In the genomic region with DNA sequence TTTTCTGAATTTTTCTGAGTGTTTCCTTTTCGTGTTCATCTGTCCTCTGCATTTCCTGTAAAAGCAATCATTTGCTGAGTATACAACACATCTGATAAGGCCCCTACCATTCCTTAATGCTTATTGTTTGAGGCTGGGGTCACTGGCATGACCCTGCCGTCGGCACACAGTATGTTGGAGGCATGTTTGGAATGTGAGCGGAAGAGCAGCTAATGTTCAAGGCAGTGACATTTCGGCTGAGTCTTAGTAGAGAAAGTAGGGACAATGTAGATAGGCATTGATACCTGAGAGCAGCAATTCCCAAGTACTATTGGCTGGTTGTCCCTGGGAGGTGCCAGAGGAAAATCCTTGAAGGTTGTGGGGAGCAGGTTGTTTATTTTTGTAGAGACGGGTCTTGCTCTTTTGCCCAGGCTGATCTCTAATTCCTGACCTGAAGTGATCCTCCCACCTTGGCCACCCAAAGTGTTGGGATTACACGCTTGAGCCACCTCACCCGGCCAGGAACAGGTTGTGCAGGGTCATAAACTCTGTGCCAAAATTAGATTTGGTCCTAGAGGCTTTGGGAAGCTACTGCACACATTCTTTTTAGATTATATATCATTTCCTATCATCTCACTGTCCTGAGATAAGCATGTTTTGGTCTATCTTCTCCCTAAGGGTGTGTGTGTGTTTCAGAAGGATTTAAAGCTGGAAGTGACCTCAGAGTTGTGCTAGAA, we compare ENCODE assay signal across 12 cellular contexts. TPM values are rescaled to one million over a fixed set of nuclear protein-coding genes. Genes with fewer than 3 reads are reported as not detected.
A peak's percentile ranks its signal among the peaks of the same experiment; 100 is the strongest.
DNase-seq lines count a peak whose midpoint lies in the region; ATAC-seq and TF ChIP-seq lines count a peak whose summit lies in the region.
"Had no signal": no experiment of that assay in that cellular context is flagged by ENCODE, and none has a peak within 500 bp of the region (broad histone marks: within the 10 kb centered on the region; RNA-seq: fewer than 3 reads in every experiment).

No MANE protein-coding gene starts in this region.

- peak; percentile 15 for DNase-seq in AG08396 (ENCODE audit: low spot score)
- DNase-seq in LNCaP clone FGC (ENCODE audit: low read depth): peak; percentile 80
- DNase-seq in endodermal cell: no peak
- DNase-seq in mesenchymal stem cell: peak; percentile 56
- DNase-seq in NCI-H526 (lab: John Stamatoyannopoulos, UW): no peak
- no peak for DNase-seq in MCF 10A (ENCODE audit: unreplicated experiment)
- DNase-seq in NCI-H748 treated with DMSO at 0.1 percent for 48 hours (lab: John Stamatoyannopoulos, UW): no peak
- DNase-seq: activated gamma-delta T cell treated with Interleukin-2 at 50 U/mL for 16 hours, DND-41, NCI-H187 had no signal

- no peak overlapping the region for H3K14ac ChIP-seq in mesenchymal stem cell (ENCODE audit: low read length in 2 of 2)

- H3K36me3 Mint-ChIP-seq in endodermal cell (ENCODE audit: low read depth) (peaks cover 26% of the 10 kb centered on the region), MCF 10A (ENCODE audit: insufficient read depth, unreplicated experiment) (peaks cover 30% of the 10 kb centered on the region)

- H3K4me1 ChIP-seq in endodermal cell (ENCODE audit: control insufficient read depth, insufficient read depth, low read length) (peaks cover 7% of the 10 kb centered on the region), mesenchymal stem cell (ENCODE audit: control insufficient read depth, insufficient read depth, low read depth, low read length) (peaks cover 22% of the 10 kb centered on the region)

- peaks cover 9% of the 10 kb centered on the region for H3K4me1 Mint-ChIP-seq in endodermal cell
- H3K4me1 Mint-ChIP-seq in MCF 10A (ENCODE audit: insufficient read depth, unreplicated experiment): peaks cover 4% of the 10 kb centered on the region

- H3K23ac ChIP-seq in mesenchymal stem cell (ENCODE audit: low read length in 2 of 2): peak overlapping the region in 1 of 2 experiments; percentile 63

- POLR2A ChIA-PET in MCF 10A (lab: Yijun Ruan, JAX): interaction anchor here (0.9 kb wide), 1 partner anchor 13 kb away, joined by 3 read pairs; a partner anchor contains a TSS

- H2BK5ac ChIP-seq in mesenchymal stem cell (ENCODE audit: low read depth, low read length, poor library complexity, severe bottlenecking): no peak overlapping the region

- H3K4me3 Mint-ChIP-seq in endodermal cell (no peak overlapping the region), MCF 10A (ENCODE audit: unreplicated experiment) (no peak overlapping the region)

- no peak overlapping the region for H2BK120ac ChIP-seq in mesenchymal stem cell (ENCODE audit: low read depth, low read length)

- no peaks in the 10 kb centered on the region for H3K9me3 Mint-ChIP-seq in endodermal cell
- H3K9me3 Mint-ChIP-seq in MCF 10A (ENCODE audit: unreplicated experiment): no peaks in the 10 kb centered on the region

- H3K27ac ChIP-seq in endodermal cell (ENCODE audit: low read depth, low read length) (peak overlapping the region; percentile 80), mesenchymal stem cell (ENCODE audit: low read length, poor library complexity, severe bottlenecking) (peak overlapping the region; percentile 34)
- H3K27ac ChIP-seq: vagina had no signal

- H3K27ac Mint-ChIP-seq in endodermal cell (peak overlapping the region; percentile 74), MCF 10A (ENCODE audit: low read depth, unreplicated experiment) (no peak overlapping the region)

- H3K36me3 ChIP-seq in endodermal cell (ENCODE audit: control insufficient read depth, insufficient read depth, low read length) (peaks cover 15% of the 10 kb centered on the region), mesenchymal stem cell (ENCODE audit: control insufficient read depth in 1 of 2, insufficient read depth in 2 of 2, low read depth in 1 of 2, low read length in 2 of 2) (peaks cover 17 to 27% of the 10 kb centered on the region in 2 experiments)
- H3K36me3 ChIP-seq: vagina had no signal

- H2BK12ac ChIP-seq in mesenchymal stem cell (ENCODE audit: low read length in 2 of 2): peak overlapping the region in 1 of 2 experiments; percentile 45

- H3K27me3 Mint-ChIP-seq in endodermal cell (ENCODE audit: insufficient read depth) (no peaks in the 10 kb centered on the region), MCF 10A (ENCODE audit: insufficient read depth, unreplicated experiment) (no peaks in the 10 kb centered on the region)

- TF ChIP-seq CTCF in LNCaP clone FGC (IDR thresholded peaks at IDR 0.05; ENCODE audit: control insufficient read depth, extremely low read depth, insufficient read depth) (no peak), endodermal cell (conservative IDR thresholded peaks at IDR 0.05) (no peak), MCF 10A (IDR thresholded peaks at IDR 0.05; ENCODE audit: unreplicated experiment) (no peak)

- no TSS peak for BruUV-seq in MCF 10A (replicated peaks; lab: Mats Ljungman, UMichigan)

- H3K4me3 ChIP-seq in LNCaP clone FGC (ENCODE audit: low read depth, low read length) (peak overlapping the region; percentile 2; the same call in 1 of the 2 replicates), endodermal cell (ENCODE audit: low read length) (peak overlapping the region; percentile 66), mesenchymal stem cell (ENCODE audit: insufficient read depth in 1 of 2, low read depth in 1 of 2, low read length in 2 of 2) (no peak overlapping the region)
- H3K4me3 ChIP-seq: vagina had no signal

- H4K8ac ChIP-seq in mesenchymal stem cell (ENCODE audit: low read length): no peak overlapping the region

- H2BK15ac ChIP-seq in mesenchymal stem cell (ENCODE audit: low read depth, poor library complexity, severe bottlenecking): no peak overlapping the region

- no peak overlapping the region for H2AFZ ChIP-seq in mesenchymal stem cell (ENCODE audit: low read depth, low read length)

- no peak overlapping the region for H2AK5ac ChIP-seq in mesenchymal stem cell (ENCODE audit: low read length, severe bottlenecking)

- intact Hi-C loops in MCF 10A (cut with micrococcal nuclease): no loop called here

- H3K9ac ChIP-seq in endodermal cell (ENCODE audit: extremely low read depth, low read length, poor library complexity, severe bottlenecking) (no peak overlapping the region), mesenchymal stem cell (ENCODE audit: low read length) (no peak overlapping the region)

- H3K4ac ChIP-seq in mesenchymal stem cell (ENCODE audit: low read depth in 1 of 2, low read length in 2 of 2): no peak overlapping the region

- 74 to 86% methylated on average over 6 to 8 of the region's 8 CpGs for WGBS in endodermal cell (ENCODE audit: insufficient coverage in 1 of 2, insufficient read length in 1 of 2), 2 experiments
- WGBS in mesenchymal stem cell: 21% methylated on average over 8 of the region's 8 CpGs

- no peaks in the 10 kb centered on the region for H3K27me3 ChIP-seq in endodermal cell (ENCODE audit: control insufficient read depth, insufficient read depth, low read length, poor library complexity, severe bottlenecking)
- H3K27me3 ChIP-seq in mesenchymal stem cell (ENCODE audit: control insufficient read depth in 1 of 2, insufficient read depth in 1 of 2, low read length in 2 of 2): no peaks in the 10 kb centered on the region
- H3K27me3 ChIP-seq: vagina had no signal

- CTCF ChIA-PET in MCF 10A (lab: Yijun Ruan, JAX): interaction anchor here (0.6 kb wide), 1 partner anchor 83 kb away, joined by 3 read pairs; no protein-coding TSS in a partner anchor

- no peak overlapping the region for H4K91ac ChIP-seq in mesenchymal stem cell (ENCODE audit: low read length)

- ATAC-seq in GM21619 (IDR thresholded peaks at IDR 0.05; ENCODE audit: unreplicated experiment): no peak

- H3K18ac ChIP-seq in mesenchymal stem cell (ENCODE audit: low read depth in 1 of 2, low read length in 2 of 2): peak overlapping the region; percentile 33 to 68

- H3K79me1 ChIP-seq in mesenchymal stem cell (replicated peaks; ENCODE audit: low read length, poor library complexity, severe bottlenecking): peaks cover 24% of the 10 kb centered on the region

- peak overlapping the region; percentile 40 for H3K4me2 ChIP-seq in mesenchymal stem cell (ENCODE audit: low read length, poor library complexity, severe bottlenecking)

- H3K9me3 ChIP-seq in endodermal cell (ENCODE audit: control insufficient read depth, low read length): no peaks in the 10 kb centered on the region
- no peaks in the 10 kb centered on the region for H3K9me3 ChIP-seq in mesenchymal stem cell (ENCODE audit: control insufficient read depth, low read length)
- H3K9me3 ChIP-seq: vagina had no signal

RNA-seq across cellular contexts. Expression of a gene that starts 13.5 kb away (rescaled TPM):
- total RNA-seq in endodermal cell (10 to 100 TPM; 44.2 to 54.1 TPM), MCF 10A (2022) (44.5 and 46.9 TPM in 2 replicates)
- 40.5 TPM for polyA plus RNA-seq in endodermal cell (2013, experiment 1 of 2)
- 32.4 TPM for polyA plus RNA-seq in endodermal cell (2013, experiment 2 of 2)
- polyA plus RNA-seq in mesenchymal stem cell (2013, experiment 1 of 2): 27.7 TPM
- 26.0 TPM for polyA plus RNA-seq in mesenchymal stem cell (2013, experiment 2 of 2)

Comparison
In these comparisons a context has a peak if more than half of its experiments do, and no peak if none do; other contexts are left out.
1. DNase-seq: peak in AG08396 (single experiment), LNCaP clone FGC (single experiment) and mesenchymal stem cell (single experiment); none in endodermal cell (single experiment), NCI-H526 (0 of 2), MCF 10A (single experiment) and NCI-H748 treated with DMSO at 0.1 percent for 48 hours (single experiment).
2. H3K4me3 ChIP-seq: peak in LNCaP clone FGC (single experiment) and endodermal cell (single experiment); none in mesenchymal stem cell (0 of 2).